Comparison of ENCODE assay signal across 12 cellular contexts in the genomic region with DNA sequence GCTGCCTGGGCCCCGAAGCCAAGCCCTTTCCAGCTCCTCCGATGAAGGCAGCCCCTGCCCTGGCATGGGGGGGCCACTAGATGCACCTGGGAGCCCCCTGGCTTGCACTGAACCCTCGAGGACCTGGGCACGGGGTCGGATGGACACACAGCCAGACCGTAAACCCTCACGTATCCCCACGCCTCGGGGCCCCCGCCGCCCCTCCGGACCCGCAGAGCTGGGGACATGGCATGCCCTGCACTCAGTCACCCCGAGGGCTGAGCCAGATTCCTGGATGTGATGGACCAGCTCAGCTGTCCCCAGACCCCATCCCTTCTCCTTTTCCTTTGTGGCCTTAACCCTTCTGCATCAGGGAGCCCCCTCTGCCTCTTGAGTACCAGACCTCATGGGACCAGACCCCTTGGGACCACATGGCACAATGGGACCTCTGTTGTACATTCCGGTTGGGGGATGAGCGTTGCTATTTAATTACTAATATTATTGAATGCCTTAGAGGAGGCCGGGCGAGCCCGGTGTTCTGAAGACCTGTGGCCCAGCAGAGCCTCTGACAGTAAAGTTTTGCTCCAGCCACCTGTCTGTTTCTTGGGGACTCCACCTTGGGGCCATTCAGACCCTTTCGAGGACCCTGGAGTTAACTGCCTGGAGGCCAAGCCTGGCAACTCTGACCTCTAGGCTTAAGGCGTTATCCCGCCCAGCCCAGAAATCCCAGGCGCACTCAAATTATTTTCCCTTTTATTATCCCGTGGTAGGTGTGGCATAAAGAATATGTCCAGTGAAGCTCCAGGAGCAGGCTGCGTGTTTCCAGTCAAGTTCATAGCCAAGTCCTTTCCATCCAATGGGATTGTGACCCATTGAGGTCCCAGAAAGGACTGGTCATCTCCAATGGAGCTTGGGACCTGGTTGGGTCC. TPM values are rescaled to one million over a fixed set of nuclear protein-coding genes. Genes with fewer than 3 reads are reported as not detected.
DNase-seq lines count a peak whose midpoint lies in the region; ATAC-seq, FAIRE-seq and TF ChIP-seq lines count a peak whose summit lies in the region.
"Had no signal": no experiment of that assay in that cellular context is flagged by ENCODE, and none has a peak within 500 bp of the region (broad histone marks: within the 10 kb centered on the region; RNA-seq: fewer than 3 reads in every experiment).

No MANE protein-coding gene starts in this region.

- peak; percentile 15 for DNase-seq in GM12891 (ENCODE audit: insufficient read length, low spot score)
- no peak for DNase-seq in Panc1 (ENCODE audit: low read depth, low spot score)
- DNase-seq in esophagus muscularis mucosa (ENCODE audit: extremely low spot score) = no peak
- DNase-seq in progenitor cell of endocrine pancreas (ENCODE audit: low spot score, unreplicated experiment) = no peak
- no peak for DNase-seq in CD1c-positive myeloid dendritic cell (ENCODE audit: extremely low spot score)
- no peak for DNase-seq in occipital lobe (lab: John Stamatoyannopoulos, UW)
- DNase-seq: activated CD4-positive, alpha-beta T cell treated with anti-CD3 and anti-CD28 coated beads, Interleukin-2, amount 50 U/mL, for 4 hours; NCI-H226 had no signal

- H3K27me3 ChIP-seq in Panc1 (ENCODE audit: control insufficient read depth, insufficient read depth, low read length) (no peaks in the 10 kb centered on the region), esophagus muscularis mucosa (peaks cover 0 to 38% (median 10%) of the 10 kb centered on the region in 4 donors)

- TF ChIP-seq CTCF in Panc1 (IDR thresholded peaks at IDR 0.05) (no peak), esophagus muscularis mucosa (IDR thresholded peaks at IDR 0.05) (no peak), progenitor cell of endocrine pancreas (IDR thresholded peaks at IDR 0.05; ENCODE audit: unreplicated experiment) (no peak)

- H3K27ac Mint-ChIP-seq in progenitor cell of endocrine pancreas = peak overlapping the region; percentile 37

- in situ Hi-C loops in Panc1 (cut with HindIII; ENCODE audit: low pct_unique_long_range_greater_than_20kb, low sequenced_read_pairs) = no loop called here

- TF ChIP-seq POLR2A in GM12891 (IDR thresholded peaks at IDR 0.05; ENCODE audit: low read depth, low read length) = no peak
- no peak for TF ChIP-seq POLR2A in esophagus muscularis mucosa (IDR thresholded peaks at IDR 0.05; ENCODE audit: low read depth)

- 89% methylated on average over 20 of the region's 25 CpGs for WGBS in esophagus muscularis mucosa

- no peak overlapping the region for H3K4me3 ChIP-seq in Panc1 (ENCODE audit: low read depth in 2 of 2, low read length in 2 of 2)
- no peak overlapping the region for H3K4me3 ChIP-seq in esophagus muscularis mucosa
- H3K4me3 ChIP-seq: GM12878 had no signal

- CTCF ChIA-PET in Panc1 (lab: Charles Lee) = no interaction called here

- no peaks in the 10 kb centered on the region for H3K9me3 ChIP-seq in Panc1 (ENCODE audit: control insufficient read depth, insufficient read depth, low read depth, low read length)
- no peaks in the 10 kb centered on the region for H3K9me3 ChIP-seq in esophagus muscularis mucosa

- H3K36me3 Mint-ChIP-seq in progenitor cell of endocrine pancreas (ENCODE audit: insufficient read depth) = no peaks in the 10 kb centered on the region

- no peaks in the 10 kb centered on the region; the same call in 1 of the 2 replicates for H3K36me3 ChIP-seq in Panc1 (ENCODE audit: control insufficient read depth, insufficient read depth, low read length)
- peaks cover 0 to 13% (median 4%) of the 10 kb centered on the region in 4 donors for H3K36me3 ChIP-seq in esophagus muscularis mucosa

- no peaks in the 10 kb centered on the region for H3K9me3 Mint-ChIP-seq in progenitor cell of endocrine pancreas (ENCODE audit: low read depth)
- H3K9me3 Mint-ChIP-seq: stimulated activated naive CD8-positive, alpha-beta T cell treated with anti-CD3 and anti-CD28 coated beads, Interleukin-15, amount 100 ng/mL, for 72 hours had no signal

- peaks cover 42% of the 10 kb centered on the region for H3K27me3 Mint-ChIP-seq in progenitor cell of endocrine pancreas

- POLR2A ChIA-PET in Panc1 (lab: Charles Lee) = no interaction called here

- intact Hi-C loops in Panc1 (cut with micrococcal nuclease; ENCODE audit: unreplicated experiment) (no loop called here), esophagus muscularis mucosa (cut with DNase I) (loop anchor here (2.0 kb wide), 1 partner anchor 30 kb away; no protein-coding TSS in a partner anchor)

- FAIRE-seq in GM12891 (lab: Jason Lieb, UNC) = no peak
- FAIRE-seq: GM12878, small intestine had no signal

- TSS peak; percentile 73 for BruUV-seq in Panc1 (replicated peaks; lab: Mats Ljungman, UMichigan)

- H3K4me3 Mint-ChIP-seq in progenitor cell of endocrine pancreas (ENCODE audit: low read depth) = no peak overlapping the region

- TF ChIP-seq EP300 in esophagus muscularis mucosa (IDR thresholded peaks at IDR 0.05) = no peak

- H3K4me1 ChIP-seq in Panc1 (ENCODE audit: control insufficient read depth, insufficient read depth, low read length) (peaks cover 20% of the 10 kb centered on the region), esophagus muscularis mucosa (peaks cover 78 to 86% (median 83%) of the 10 kb centered on the region in 4 donors)

- H3K27ac ChIP-seq in Panc1 (ENCODE audit: low read length) (no peak overlapping the region), esophagus muscularis mucosa (replicated peaks in 1 of 4) (peak overlapping the region; percentile 92 to 97 (median 94))

- ATAC-seq in Panc1 = no peak
- ATAC-seq in GM19324 (IDR thresholded peaks at IDR 0.05; ENCODE audit: low FRiP score, unreplicated experiment) = no peak

- peaks cover 2% of the 10 kb centered on the region for H3K4me1 Mint-ChIP-seq in progenitor cell of endocrine pancreas (ENCODE audit: low read depth)

TF ChIP-seq in GM12891, 5 proteins besides CTCF, POLR2A, EP300 and RAD21:
- TF ChIP-seq PAX5 (IDR thresholded peaks at IDR 0.05; ENCODE audit: insufficient read depth, low read length, severe bottlenecking) = no peak
- TF ChIP-seq POU2F2 (IDR thresholded peaks at IDR 0.05; ENCODE audit: low read depth, low read length) = no peak
- TF ChIP-seq POLR2AphosphoS5 (IDR thresholded peaks at IDR 0.05; ENCODE audit: low read depth, low read length) = no peak
- no peak for TF ChIP-seq TAF1 (IDR thresholded peaks at IDR 0.05; ENCODE audit: low read depth, low read length)
- TF ChIP-seq SPI1 (IDR thresholded peaks at IDR 0.05; ENCODE audit: low read depth, low read length) = no peak

RNA-seq across cellular contexts. Expression of a gene that starts 3.0 kb away (rescaled TPM):
- 0.63 TPM for polyA plus RNA-seq in GM12891 (2012; ENCODE audit: low read depth, missing spikeins)
- total RNA-seq in Panc1 (2021; ENCODE audit: unreplicated experiment) = 2.6 TPM
- polyA plus RNA-seq in Panc1 (2012; ENCODE audit: insufficient read length) = 2.4 TPM
- 1 to 10 TPM in 1 of 4 donors, under 1 TPM in 2, not detected in 1; 0.50 to 1.6 (median 0.84) TPM for total RNA-seq in esophagus muscularis mucosa
- 0.31 and 1.2 TPM in 2 replicates for total RNA-seq in progenitor cell of endocrine pancreas
- 15.0 TPM for total RNA-seq in occipital lobe

RNA-seq across cellular contexts. Expression of a gene that starts 6.0 kb away (rescaled TPM):
- 0.21 TPM for polyA plus RNA-seq in GM12891 (2012; ENCODE audit: low read depth, missing spikeins)
- total RNA-seq in Panc1 (2021; ENCODE audit: unreplicated experiment) = 68.8 TPM
- 74.4 TPM for polyA plus RNA-seq in Panc1 (2012; ENCODE audit: insufficient read length)
- 10 to 100 TPM; 25.8 to 63.9 (median 38.8) TPM for total RNA-seq in esophagus muscularis mucosa
- 10.6 and 11.5 TPM in 2 replicates for total RNA-seq in progenitor cell of endocrine pancreas
- total RNA-seq in occipital lobe = 7.3 TPM

RNA-seq across cellular contexts. Expression of a gene that starts 44.4 kb away (rescaled TPM):
- 173 TPM for polyA plus RNA-seq in GM12891 (2012; ENCODE audit: low read depth, missing spikeins)
- 272 TPM for total RNA-seq in Panc1 (2021; ENCODE audit: unreplicated experiment)
- 240 TPM for polyA plus RNA-seq in Panc1 (2012; ENCODE audit: insufficient read length)
- total RNA-seq in esophagus muscularis mucosa = 100 to 1,000 TPM; 183 to 203 (median 198) TPM
- 442 and 443 TPM in 2 replicates for total RNA-seq in progenitor cell of endocrine pancreas
- 186 TPM for total RNA-seq in occipital lobe

RNA-seq across cellular contexts. Expression of a gene that starts 44.7 kb away (rescaled TPM):
- polyA plus RNA-seq in GM12891 (2012; ENCODE audit: low read depth, missing spikeins) = 11.0 TPM
- total RNA-seq in Panc1 (2021; ENCODE audit: unreplicated experiment) (49.6 TPM), esophagus muscularis mucosa (10 to 100 TPM; 12.6 to 23.5 (median 20.7) TPM), progenitor cell of endocrine pancreas (65.1 and 66.4 TPM in 2 replicates), occipital lobe (14.3 TPM)
- 48.2 TPM for polyA plus RNA-seq in Panc1 (2012; ENCODE audit: insufficient read length)
